ENCODE assay signal across 20 cellular contexts in genomic region chr5:171592741-171593140, GRCh38.
"Had no signal": no experiment of that assay in that cellular context is flagged by ENCODE, and none has a peak within 500 bp of the region (broad histone marks: within the 10 kb centered on the region; RNA-seq: fewer than 3 reads in every experiment).

No MANE protein-coding gene starts in this region.

- H3K4me1 ChIP-seq: gastrocnemius medialis had no signal

- H3K4me3 Mint-ChIP-seq: activated T-helper 1 cell treated with anti-CD3 and anti-CD28 coated beads, Interleukin-12 subunit alpha, Interleukin-12 subunit beta, Interleukin-2, Interleukin-4 antibody, amounts not matched to agents 30 ng/mL and 10 ng/mL and 1 ng/mL, durations not matched to agents 14 hours and 24 hours and 36 hours; effector memory CD8-positive, alpha-beta T cell; immature natural killer cell; memory B cell; naive B cell; neural crest cell; T-helper 1 cell treated with Interleukin-12 subunit alpha and Interleukin-12 subunit beta and Interleukin-4 antibody, amounts not matched to agents 30 μg/mL and 1 μg/mL, for 36 hours had no signal

- H3K36me3 ChIP-seq: cardiac muscle cell, gastrocnemius medialis, heart left ventricle, tibial artery had no signal

- H3K9me3 ChIP-seq: gastrocnemius medialis, heart left ventricle, mucosa of descending colon, tibial artery had no signal

- DNase-seq: activated CD4-positive, alpha-beta T cell treated with anti-CD3 and anti-CD28 coated beads, Interleukin-2, amount 50 U/mL, for 48 hours; activated gamma-delta T cell treated with Interleukin-2 at 50 U/mL for 16 hours; dermis blood vessel endothelial cell; effector memory CD8-positive, alpha-beta T cell; gastrocnemius medialis; immature natural killer cell; mucosa of descending colon; naive B cell; stimulated activated CD4-positive, alpha-beta T cell treated with anti-CD3 and anti-CD28 coated beads, Interleukin-2, amount 100 ng/mL, for 24 hours; stimulated activated naive CD4-positive, alpha-beta T cell treated with Interleukin-2 at 50 U/mL for 16 hours; tibial artery had no signal

- H3K27ac Mint-ChIP-seq: activated naive CD4-positive, alpha-beta T cell treated with anti-CD3 and anti-CD28 coated beads, Interleukin-2, amount 50 U/mL, for 72 hours; activated T-helper 1 cell treated with anti-CD3 and anti-CD28 coated beads, Interleukin-12 subunit alpha, Interleukin-12 subunit beta, Interleukin-2, Interleukin-4 antibody, amounts not matched to agents 30 ng/mL and 10 ng/mL and 1 ng/mL, durations not matched to agents 14 hours and 24 hours and 36 hours; effector memory CD8-positive, alpha-beta T cell; immature natural killer cell; memory B cell; naive B cell; progenitor cell of endocrine pancreas; T-helper 1 cell treated with Interleukin-12 subunit alpha and Interleukin-12 subunit beta and Interleukin-4 antibody, amounts not matched to agents 30 μg/mL and 1 μg/mL, for 36 hours had no signal

- H3K4me1 Mint-ChIP-seq: immature natural killer cell, memory B cell, naive B cell, neural crest cell had no signal

- H3K27me3 ChIP-seq: cardiac muscle cell, heart left ventricle had no signal

- H3K27ac ChIP-seq: cardiac muscle cell, gastrocnemius medialis, heart left ventricle, tibial artery had no signal

- ATAC-seq: activated CD4-positive, CD25-positive, alpha-beta regulatory T cell treated with anti-CD3 and anti-CD28 coated beads, Interleukin-2, amount 50 U/mL, for 24 hours; activated naive CD4-positive, alpha-beta T cell treated with anti-CD3 and anti-CD28 coated beads, Interleukin-2, amount 50 U/mL, for 72 hours; effector memory CD8-positive, alpha-beta T cell; gastrocnemius medialis; heart left ventricle; mucosa of descending colon had no signal

- H3K4me3 ChIP-seq: cardiac muscle cell, gastrocnemius medialis, heart left ventricle, mucosa of descending colon, tibial artery had no signal

- H3K36me3 Mint-ChIP-seq: activated naive CD4-positive, alpha-beta T cell treated with anti-CD3 and anti-CD28 coated beads, Interleukin-2, amount 50 U/mL, for 72 hours; immature natural killer cell; memory B cell had no signal

- H3K9me3 Mint-ChIP-seq: activated T-helper 1 cell treated with anti-CD3 and anti-CD28 coated beads, Interleukin-12 subunit alpha, Interleukin-12 subunit beta, Interleukin-2, Interleukin-4 antibody, amounts not matched to agents 30 ng/mL and 10 ng/mL and 1 ng/mL, durations not matched to agents 14 hours and 24 hours and 36 hours; effector memory CD8-positive, alpha-beta T cell; T-helper 1 cell treated with Interleukin-12 subunit alpha and Interleukin-12 subunit beta and Interleukin-4 antibody, amounts not matched to agents 30 μg/mL and 1 μg/mL, for 36 hours had no signal
